ENCODE assay signal across 7 cellular contexts in genomic region chr5:124650960-124651662, GRCh38.
DNase-seq lines count a peak whose midpoint lies in the region; ATAC-seq and TF ChIP-seq lines count a peak whose summit lies in the region.

No MANE protein-coding gene starts in this region.

- peak overlapping the region; percentile 22 for H3K4me3 Mint-ChIP-seq in stimulated activated effector memory CD8-positive, alpha-beta T cell treated with anti-CD3 and anti-CD28 coated beads, Interleukin-12 subunit alpha, Interleukin-12 subunit beta, amount 100 ng/mL, for 72 hours

- ATAC-seq in stimulated activated effector memory CD8-positive, alpha-beta T cell treated with anti-CD3 and anti-CD28 coated beads, Interleukin-12 subunit alpha, Interleukin-12 subunit beta, amount 100 ng/mL, for 72 hours, result no peak
- ATAC-seq in GM21576 (IDR thresholded peaks at IDR 0.05; ENCODE audit: unreplicated experiment) (no peak), GM21529 (IDR thresholded peaks at IDR 0.05; ENCODE audit: unreplicated experiment) (no peak)

- WGBS in adrenal gland, 4 donors, result 23 to 31% (median 29%) methylated on average over 3 of the region's 3 CpGs
- WGBS in hepatocyte (ENCODE audit: low lambda C conversion rate, missing lambda C conversion rate), result 29% methylated on average over 3 of the region's 3 CpGs

- H3K36me3 ChIP-seq in HUES48 (ENCODE audit: control insufficient read depth, insufficient read depth, low read length) (peaks cover 29% of the 10 kb centered on the region), adrenal gland (replicated peaks in 1 of 2) (peaks cover 0 to 10% of the 10 kb centered on the region in 2 donors), hepatocyte (replicated peaks; ENCODE audit: insufficient read depth, low read depth) (no peaks in the 10 kb centered on the region)

- DNase-seq in adrenal gland (no peak), hepatocyte (ENCODE audit: low spot score) (no peak), HuH-7 (ENCODE audit: low spot score) (no peak)
- DNase-seq in stimulated activated effector memory CD8-positive, alpha-beta T cell treated with anti-CD3 and anti-CD28 coated beads, Interleukin-12 subunit alpha, Interleukin-12 subunit beta, amount 100 ng/mL, for 72 hours (ENCODE audit: low spot score in 2 of 2), result no peak

- H3K27me3 ChIP-seq in HUES48 (ENCODE audit: control insufficient read depth, insufficient read depth, low read length) (no peaks in the 10 kb centered on the region), adrenal gland (no peaks in the 10 kb centered on the region), hepatocyte (no peaks in the 10 kb centered on the region)

- H3K27ac ChIP-seq in HUES48 (ENCODE audit: low read depth, low read length), result peak overlapping the region; percentile 88
- H3K27ac ChIP-seq in adrenal gland, result peak overlapping the region in 3 of 5 donors; percentile 25 to 76 (median 46)
- H3K27ac ChIP-seq in hepatocyte, result peak overlapping the region; percentile 81

- H3K4me2 ChIP-seq in hepatocyte, result peak overlapping the region; percentile 87

- H3K9me2 ChIP-seq in hepatocyte (replicated peaks; ENCODE audit: insufficient read depth), result no peaks in the 10 kb centered on the region

- H3K4me1 ChIP-seq in HUES48 (ENCODE audit: control insufficient read depth, insufficient read depth, low read length) (peaks cover 39% of the 10 kb centered on the region), adrenal gland (replicated peaks in 1 of 2) (peaks cover 17 to 48% of the 10 kb centered on the region in 2 donors), hepatocyte (ENCODE audit: insufficient read depth) (peaks cover 69% of the 10 kb centered on the region)

- intact Hi-C loops in adrenal gland (cut with DNase I), result loop anchor here in 1 of 2 donors (10.0 kb wide), 1 partner anchor 84 kb away; no protein-coding TSS in a partner anchor

- peaks cover 48% of the 10 kb centered on the region for H3K79me2 ChIP-seq in hepatocyte

- H3K9me3 Mint-ChIP-seq in stimulated activated effector memory CD8-positive, alpha-beta T cell treated with anti-CD3 and anti-CD28 coated beads, Interleukin-12 subunit alpha, Interleukin-12 subunit beta, amount 100 ng/mL, for 72 hours, result peaks cover 3% of the 10 kb centered on the region

- H2AFZ ChIP-seq in hepatocyte, result no peak overlapping the region

- H3K9me3 ChIP-seq in HUES48 (ENCODE audit: control insufficient read depth, insufficient read depth, low read length) (no peaks in the 10 kb centered on the region), adrenal gland (replicated peaks in 1 of 3) (no peaks in the 10 kb centered on the region), hepatocyte (ENCODE audit: low read depth) (no peaks in the 10 kb centered on the region)

- peaks cover 5% of the 10 kb centered on the region for H3K4me1 Mint-ChIP-seq in stimulated activated effector memory CD8-positive, alpha-beta T cell treated with anti-CD3 and anti-CD28 coated beads, Interleukin-12 subunit alpha, Interleukin-12 subunit beta, amount 100 ng/mL, for 72 hours

- peaks cover 5% of the 10 kb centered on the region for H3K36me3 Mint-ChIP-seq in stimulated activated effector memory CD8-positive, alpha-beta T cell treated with anti-CD3 and anti-CD28 coated beads, Interleukin-12 subunit alpha, Interleukin-12 subunit beta, amount 100 ng/mL, for 72 hours

- no peak overlapping the region for H3K27ac Mint-ChIP-seq in stimulated activated effector memory CD8-positive, alpha-beta T cell treated with anti-CD3 and anti-CD28 coated beads, Interleukin-12 subunit alpha, Interleukin-12 subunit beta, amount 100 ng/mL, for 72 hours

- H3K4me3 ChIP-seq in HUES48 (ENCODE audit: low read depth, low read length) (peak overlapping the region; percentile 64), adrenal gland (peak overlapping the region in 2 of 4 donors; percentile 29 to 55), hepatocyte (peak overlapping the region; percentile 0)

- H3K9ac ChIP-seq in HUES48 (ENCODE audit: low read depth, low read length), result no peak overlapping the region

- TF ChIP-seq CTCF in adrenal gland (IDR thresholded peaks at IDR 0.05), result no peak
- no peak for TF ChIP-seq CTCF in hepatocyte (IDR thresholded peaks at IDR 0.05; ENCODE audit: poor library complexity)

- TF ChIP-seq POLR2A in adrenal gland (IDR thresholded peaks at IDR 0.05), result no peak

- H4K20me1 ChIP-seq in hepatocyte (ENCODE audit: insufficient read depth, poor library complexity, severe bottlenecking), result no peaks in the 10 kb centered on the region
